ENCODE assay signal across 8 cellular contexts in the genomic region with DNA sequence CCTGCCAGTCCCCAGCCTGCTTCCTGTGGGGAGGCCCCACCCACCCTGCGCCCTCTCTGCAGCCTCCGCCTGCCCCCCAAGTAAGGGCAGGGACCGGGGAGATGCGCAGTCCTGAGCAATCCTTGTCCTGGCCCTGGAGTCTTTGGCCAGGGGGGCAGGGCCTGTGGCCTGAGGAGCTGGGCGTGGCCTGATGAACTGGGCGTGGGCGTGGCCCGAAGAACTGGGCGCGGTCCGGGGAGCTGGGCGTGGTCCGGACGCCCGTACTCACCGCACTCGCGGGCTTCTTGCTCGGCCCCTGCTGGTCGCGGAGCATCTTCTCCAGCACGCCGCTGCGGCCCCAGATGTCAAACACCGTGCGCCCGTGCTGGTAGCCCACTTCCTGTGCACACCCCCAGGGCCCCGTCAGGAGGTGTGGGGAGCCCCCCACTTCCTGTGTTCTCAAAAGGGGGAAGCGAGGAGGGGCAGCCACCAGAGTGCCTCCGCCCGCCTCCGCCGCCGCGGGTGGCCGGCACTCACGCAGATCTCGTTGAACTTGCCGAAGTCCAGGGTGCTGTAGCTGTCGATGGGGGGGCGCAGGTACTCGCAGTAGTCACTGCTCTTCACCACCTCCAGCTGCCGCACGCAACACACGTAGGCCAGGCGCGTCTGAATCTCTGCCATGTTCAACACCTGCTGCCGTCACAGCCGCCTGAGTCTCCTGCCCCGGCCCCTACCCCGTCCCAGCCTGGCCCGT. TPM values are rescaled to one million over a fixed set of nuclear protein-coding genes. Genes with fewer than 3 reads are reported as not detected.
DNase-seq lines count a peak whose midpoint lies in the region; ATAC-seq and TF ChIP-seq lines count a peak whose summit lies in the region.

No MANE protein-coding gene starts in this region.

- ATAC-seq in GM21825 (IDR thresholded peaks at IDR 0.05; ENCODE audit: unreplicated experiment) (peak; percentile 40), lung (ENCODE audit: insufficient read depth, low FRiP score) (peak; percentile 23)
- ATAC-seq in stimulated activated naive CD8-positive, alpha-beta T cell treated with anti-CD3 and anti-CD28 coated beads, Interleukin-15, Interleukin-2, amounts not matched to agents 100 U/mL and 50 U/mL, for 24 hours: peak; percentile 79

- intact Hi-C loops in ascending aorta (cut with DNase I): no loop called here

- H3K4me3 ChIP-seq in BLaER1: peak overlapping the region; percentile 46; the same call in 1 of the 2 replicates
- no peak overlapping the region for H3K4me3 ChIP-seq in lung
- H3K4me3 ChIP-seq in ascending aorta: no peak overlapping the region

- WGBS in lung, 2 donors: 28 to 65% methylated on average over 50 to 52 of the region's 52 CpGs

- H3K27ac ChIP-seq in BLaER1 (peak overlapping the region; percentile 28; the same call in 1 of the 2 replicates), RWPE1 (no peak overlapping the region; the same call in 1 of the 2 replicates), lung (ENCODE audit: low read depth in 1 of 2, low read length in 1 of 2) (no peak overlapping the region), ascending aorta (no peak overlapping the region)

- peak; percentile 51 for DNase-seq in RWPE1 (ENCODE audit: low spot score)
- peak; percentile 66 for DNase-seq in activated naive CD4-positive, alpha-beta T cell treated with anti-CD3 and anti-CD28 coated beads, Interleukin-2, amount 50 U/mL, for 16 hours
- DNase-seq in lung (ENCODE audit: low spot score): peak; percentile 49
- peak; percentile 92 for DNase-seq in stimulated activated naive CD8-positive, alpha-beta T cell treated with anti-CD3 and anti-CD28 coated beads, Interleukin-15, Interleukin-2, amounts not matched to agents 100 U/mL and 50 U/mL, for 24 hours
- DNase-seq in ascending aorta (ENCODE audit: low spot score in 2 of 2): no peak
- DNase-seq in COR-L47 (lab: John Stamatoyannopoulos, UW): no peak

- peaks cover 12% of the 10 kb centered on the region for H3K27me3 ChIP-seq in BLaER1
- H3K27me3 ChIP-seq in lung (ENCODE audit: control insufficient read depth, insufficient read depth): no peaks in the 10 kb centered on the region
- no peaks in the 10 kb centered on the region for H3K27me3 ChIP-seq in ascending aorta

- H4K20me1 ChIP-seq in BLaER1: peaks cover 27% of the 10 kb centered on the region

- H3K36me3 ChIP-seq in BLaER1 (peaks cover 11% of the 10 kb centered on the region), lung (ENCODE audit: control insufficient read depth in 2 of 2, insufficient read depth in 2 of 2, low read length in 2 of 2) (peaks cover 0 to 11% of the 10 kb centered on the region in 2 donors), ascending aorta (peaks cover 0 to 3% of the 10 kb centered on the region in 2 donors)

- CTCF ChIA-PET in RWPE1 (lab: Yijun Ruan, JAX): no interaction called here

- H3K4me2 ChIP-seq in BLaER1: peak overlapping the region; percentile 88

- POLR2A ChIA-PET in RWPE1 (lab: Yijun Ruan, JAX; ENCODE audit: low non-redundant PET): no interaction called here

- TF ChIP-seq CTCF in RWPE1 (conservative IDR thresholded peaks at IDR 0.05; ENCODE audit: low read depth) (no peak), lung (IDR thresholded peaks at IDR 0.05; ENCODE audit: control extremely low read depth, extremely low read depth) (no peak), ascending aorta (IDR thresholded peaks at IDR 0.05) (no peak)

- H3K4me1 ChIP-seq in BLaER1 (peaks cover 60% of the 10 kb centered on the region), lung (ENCODE audit: control insufficient read depth in 2 of 2, insufficient read depth in 2 of 2, low read length in 2 of 2) (peaks cover 0 to 9% of the 10 kb centered on the region in 2 donors), ascending aorta (peaks cover 15 to 16% of the 10 kb centered on the region in 2 donors)

- H3K9ac ChIP-seq in BLaER1: no peak overlapping the region; the same call in 1 of the 2 replicates

- no peaks in the 10 kb centered on the region for H3K9me3 ChIP-seq in BLaER1
- H3K9me3 ChIP-seq in lung (ENCODE audit: control insufficient read depth in 2 of 2, insufficient read depth in 1 of 2, low read length in 1 of 2): no peaks in the 10 kb centered on the region
- no peaks in the 10 kb centered on the region for H3K9me3 ChIP-seq in ascending aorta

RNA-seq across cellular contexts. Expression of gene NSMF, which starts 2.7 kb away (rescaled TPM):
- total RNA-seq in lung (10 to 100 TPM; 13.8 to 34.1 TPM), ascending aorta (231 TPM)
- polyA plus RNA-seq in lung: 10 to 100 TPM; 26.1 to 39.8 TPM

RNA-seq across cellular contexts. Expression of gene ENTPD8, which starts 20.7 kb away (rescaled TPM):
- total RNA-seq in lung (under 1 TPM; 0.14 to 0.28 TPM), ascending aorta (not detected)
- polyA plus RNA-seq in lung: under 1 TPM; 0.08 to 0.45 TPM

RNA-seq across cellular contexts. Expression of gene NOXA1, which starts 38.6 kb away (rescaled TPM):
- total RNA-seq in lung: 10 to 100 TPM in 1 of 2 donors, 1 to 10 TPM in 1; 3.1 to 10.1 TPM
- 10 to 100 TPM in 1 of 2 donors, 1 to 10 TPM in 1; 2.1 to 11.7 TPM for polyA plus RNA-seq in lung
- total RNA-seq in ascending aorta: 6.9 TPM

RNA-seq across cellular contexts. Expression of gene EXD3, which starts 38.9 kb away (rescaled TPM):
- 10 to 100 TPM; 17.5 to 21.5 TPM for total RNA-seq in lung
- polyA plus RNA-seq in lung: 10 to 100 TPM in 1 of 2 donors, 1 to 10 TPM in 1; 8.6 to 30.5 TPM
- 16.7 TPM for total RNA-seq in ascending aorta

Comparison
In these comparisons a context has a peak if more than half of its experiments do, and no peak if none do; other contexts are left out.
1. ATAC-seq: peak in every context shown above with its lines; median percentile 79 in stimulated activated naive CD8-positive, alpha-beta T cell treated with anti-CD3 and anti-CD28 coated beads, Interleukin-15, Interleukin-2, amounts not matched to agents 100 U/mL and 50 U/mL, for 24 hours; 40 in GM21825; 23 in lung.
2. DNase-seq: peak in RWPE1 (single experiment), activated naive CD4-positive, alpha-beta T cell treated with anti-CD3 and anti-CD28 coated beads, Interleukin-2, amount 50 U/mL, for 16 hours (single experiment), lung (single experiment) and stimulated activated naive CD8-positive, alpha-beta T cell treated with anti-CD3 and anti-CD28 coated beads, Interleukin-15, Interleukin-2, amounts not matched to agents 100 U/mL and 50 U/mL, for 24 hours (single experiment); none in ascending aorta (0 of 2) and COR-L47 (single experiment).